In the genomic region with DNA sequence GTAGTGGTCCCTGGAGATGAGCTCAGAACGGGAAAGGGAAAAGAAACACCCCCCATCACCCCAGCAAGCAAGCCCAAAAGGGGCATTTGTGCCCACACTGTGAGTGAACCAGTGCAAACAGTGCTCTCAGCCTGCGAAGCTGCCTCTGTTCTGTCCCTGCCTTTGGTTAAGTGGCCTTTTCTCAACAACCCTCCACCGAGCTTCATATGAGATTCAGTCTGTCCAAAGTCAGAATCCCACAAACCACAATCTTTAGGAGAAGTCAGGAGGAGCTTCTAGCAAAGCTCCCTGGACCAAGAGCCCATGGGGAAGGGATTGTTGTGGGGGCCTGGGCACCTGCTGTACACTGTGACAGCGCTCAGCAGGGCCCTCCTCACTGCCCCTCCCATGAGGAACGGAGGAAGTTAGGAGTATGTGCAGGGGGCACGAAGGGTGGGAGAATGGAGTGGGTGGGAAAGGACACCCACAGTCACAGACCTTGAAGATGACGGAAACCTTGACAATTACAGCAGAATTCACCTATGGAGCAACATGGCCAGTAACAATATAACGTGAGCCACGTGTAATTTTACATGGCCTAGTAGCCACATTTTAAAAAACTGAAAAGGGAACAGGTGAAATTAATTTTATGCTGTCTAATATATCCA, we compare ENCODE assay signal across 14 cellular contexts.
DNase-seq lines count a peak whose midpoint lies in the region; ATAC-seq and TF ChIP-seq lines count a peak whose summit lies in the region.
"Had no signal": no experiment of that assay in that cellular context is flagged by ENCODE, and none has a peak within 500 bp of the region (broad histone marks: within the 10 kb centered on the region; RNA-seq: fewer than 3 reads in every experiment).

No MANE protein-coding gene starts in this region.

- peaks cover 35% of the 10 kb centered on the region for H3K36me3 Mint-ChIP-seq in activated CD4-positive, alpha-beta memory T cell treated with anti-CD3 and anti-CD28 coated beads, Interleukin-2, amount 10 ng/mL, durations not matched to agents 7 days and 5 days (ENCODE audit: low read depth)
- H3K36me3 Mint-ChIP-seq in activated CD4-positive, alpha-beta memory T cell treated with anti-CD3 and anti-CD28 coated beads for 36 hours = no peaks in the 10 kb centered on the region
- H3K36me3 Mint-ChIP-seq in activated CD8-positive, alpha-beta T cell treated with anti-CD3 and anti-CD28 coated beads, Interleukin-2, amount 10 ng/mL, durations not matched to agents 7 days and 5 days (ENCODE audit: low read depth) = peaks cover 9% of the 10 kb centered on the region
- H3K36me3 Mint-ChIP-seq: naive B cell had no signal

- H3K27ac Mint-ChIP-seq in activated CD4-positive, alpha-beta memory T cell treated with anti-CD3 and anti-CD28 coated beads, Interleukin-2, amount 10 ng/mL, durations not matched to agents 7 days and 5 days = peak overlapping the region; percentile 36
- no peak overlapping the region for H3K27ac Mint-ChIP-seq in activated CD4-positive, alpha-beta memory T cell treated with anti-CD3 and anti-CD28 coated beads for 36 hours
- H3K27ac Mint-ChIP-seq in activated CD8-positive, alpha-beta T cell treated with anti-CD3 and anti-CD28 coated beads, Interleukin-2, amount 10 ng/mL, durations not matched to agents 7 days and 5 days = peak overlapping the region; percentile 41

- H3K4me3 ChIP-seq in lower lobe of right lung = no peak overlapping the region
- H3K4me3 ChIP-seq in tibial artery = no peak overlapping the region
- H3K4me3 ChIP-seq in GM23248 = no peak overlapping the region
- H3K4me3 ChIP-seq: tibial nerve had no signal

- TF ChIP-seq CTCF in lower lobe of right lung (IDR thresholded peaks at IDR 0.05) = no peak
- no peak for TF ChIP-seq CTCF in tibial artery (IDR thresholded peaks at IDR 0.05)
- TF ChIP-seq CTCF in foreskin keratinocyte (conservative IDR thresholded peaks at IDR 0.05) = no peak

- POLR2A ChIA-PET in activated CD4-positive, alpha-beta memory T cell treated with anti-CD3 and anti-CD28 coated beads, Interleukin-2, amount 10 ng/mL, durations not matched to agents 7 days and 5 days (lab: Charles Lee) = interaction anchor here (1.4 to 5.8 kb wide), 4 partner anchors 10 to 45 kb away, joined by 4 to 75 read pairs (median 19); no protein-coding TSS in a partner anchor
- POLR2A ChIA-PET in activated CD4-positive, alpha-beta memory T cell treated with anti-CD3 and anti-CD28 coated beads for 36 hours (lab: Charles Lee) = interaction anchor here (5.1 kb wide), 1 partner anchor 16 kb away, joined by 30 read pairs; no protein-coding TSS in a partner anchor
- POLR2A ChIA-PET in activated CD8-positive, alpha-beta T cell treated with anti-CD3 and anti-CD28 coated beads, Interleukin-2, amount 10 ng/mL, durations not matched to agents 7 days and 5 days (lab: Charles Lee) = interaction anchor here (0.7 kb wide), 1 partner anchor 37 kb away, joined by 3 read pairs; no protein-coding TSS in a partner anchor

- peaks cover 28% of the 10 kb centered on the region for H3F3A ChIP-seq in GM23248 (ENCODE audit: insufficient read depth)

- H3K9ac ChIP-seq in GM23248 = no peak overlapping the region

- no peaks in the 10 kb centered on the region for H3K27me3 Mint-ChIP-seq in activated CD4-positive, alpha-beta memory T cell treated with anti-CD3 and anti-CD28 coated beads, Interleukin-2, amount 10 ng/mL, durations not matched to agents 7 days and 5 days
- no peaks in the 10 kb centered on the region for H3K27me3 Mint-ChIP-seq in activated CD4-positive, alpha-beta memory T cell treated with anti-CD3 and anti-CD28 coated beads for 36 hours
- H3K27me3 Mint-ChIP-seq in activated CD8-positive, alpha-beta T cell treated with anti-CD3 and anti-CD28 coated beads, Interleukin-2, amount 10 ng/mL, durations not matched to agents 7 days and 5 days (ENCODE audit: low read depth) = no peaks in the 10 kb centered on the region
- H3K27me3 Mint-ChIP-seq: T-cell had no signal

- no peaks in the 10 kb centered on the region for H3K9me3 Mint-ChIP-seq in activated CD4-positive, alpha-beta memory T cell treated with anti-CD3 and anti-CD28 coated beads, Interleukin-2, amount 10 ng/mL, durations not matched to agents 7 days and 5 days
- no peaks in the 10 kb centered on the region for H3K9me3 Mint-ChIP-seq in activated CD4-positive, alpha-beta memory T cell treated with anti-CD3 and anti-CD28 coated beads for 36 hours
- H3K9me3 Mint-ChIP-seq in activated CD8-positive, alpha-beta T cell treated with anti-CD3 and anti-CD28 coated beads, Interleukin-2, amount 10 ng/mL, durations not matched to agents 7 days and 5 days (ENCODE audit: insufficient read depth) = no peaks in the 10 kb centered on the region
- H3K9me3 Mint-ChIP-seq: naive B cell, T-cell had no signal

- H3K4me3 Mint-ChIP-seq in activated CD4-positive, alpha-beta memory T cell treated with anti-CD3 and anti-CD28 coated beads, Interleukin-2, amount 10 ng/mL, durations not matched to agents 7 days and 5 days = no peak overlapping the region
- H3K4me3 Mint-ChIP-seq in activated CD4-positive, alpha-beta memory T cell treated with anti-CD3 and anti-CD28 coated beads for 36 hours = no peak overlapping the region
- no peak overlapping the region for H3K4me3 Mint-ChIP-seq in activated CD8-positive, alpha-beta T cell treated with anti-CD3 and anti-CD28 coated beads, Interleukin-2, amount 10 ng/mL, durations not matched to agents 7 days and 5 days
- H3K4me3 Mint-ChIP-seq: naive B cell had no signal

- H3K9me3 ChIP-seq in lower lobe of right lung = no peaks in the 10 kb centered on the region
- no peaks in the 10 kb centered on the region for H3K9me3 ChIP-seq in tibial artery
- H3K9me3 ChIP-seq in GM23248 (ENCODE audit: low read depth) = no peaks in the 10 kb centered on the region
- H3K9me3 ChIP-seq: tibial nerve had no signal

- no peak for ATAC-seq in activated CD8-positive, alpha-beta T cell treated with anti-CD3 and anti-CD28 coated beads, Interleukin-2, amount 10 ng/mL, durations not matched to agents 7 days and 5 days
- ATAC-seq in lower lobe of right lung (no peak), foreskin keratinocyte (no peak), GM19463 (IDR thresholded peaks at IDR 0.05; ENCODE audit: unreplicated experiment) (no peak)
- ATAC-seq: T-cell had no signal

- 93 to 95% methylated on average over 9 of the region's 9 CpGs for WGBS in GM23248 (ENCODE audit: low coverage in 1 of 2, low lambda C conversion rate in 2 of 2, missing lambda C conversion rate in 2 of 2), 2 experiments

- no peak overlapping the region for H3K4me2 ChIP-seq in GM23248 (ENCODE audit: unreplicated experiment)

- H4K20me1 ChIP-seq in GM23248 (ENCODE audit: insufficient read depth) = no peaks in the 10 kb centered on the region

- peak; percentile 11 for DNase-seq in activated CD4-positive, alpha-beta memory T cell treated with anti-CD3 and anti-CD28 coated beads, Interleukin-2, amount 10 ng/mL, durations not matched to agents 7 days and 5 days
- no peak for DNase-seq in activated CD4-positive, alpha-beta memory T cell treated with anti-CD3 and anti-CD28 coated beads for 36 hours
- DNase-seq in activated CD8-positive, alpha-beta T cell treated with anti-CD3 and anti-CD28 coated beads, Interleukin-2, amount 10 ng/mL, durations not matched to agents 7 days and 5 days = peak; percentile 14
- DNase-seq in lower lobe of right lung = peak; percentile 34
- DNase-seq in tibial artery = peak; percentile 14 to 49
- DNase-seq in foreskin keratinocyte = no peak
- no peak for DNase-seq in GM23248
- DNase-seq: DND-41, kidney, naive B cell had no signal

- no peak overlapping the region for H2AFZ ChIP-seq in GM23248

- no peaks in the 10 kb centered on the region for H3K36me3 ChIP-seq in lower lobe of right lung
- no peaks in the 10 kb centered on the region for H3K36me3 ChIP-seq in tibial artery
- no peaks in the 10 kb centered on the region for H3K36me3 ChIP-seq in GM23248 (ENCODE audit: low read depth)
- H3K36me3 ChIP-seq: tibial nerve had no signal

- no peaks in the 10 kb centered on the region for H3K9me2 ChIP-seq in GM23248 (ENCODE audit: insufficient read depth)

- H3K4me1 Mint-ChIP-seq in activated CD4-positive, alpha-beta memory T cell treated with anti-CD3 and anti-CD28 coated beads, Interleukin-2, amount 10 ng/mL, durations not matched to agents 7 days and 5 days = peaks cover 70% of the 10 kb centered on the region
- H3K4me1 Mint-ChIP-seq in activated CD4-positive, alpha-beta memory T cell treated with anti-CD3 and anti-CD28 coated beads for 36 hours (ENCODE audit: low read depth) = peaks cover 54% of the 10 kb centered on the region
- H3K4me1 Mint-ChIP-seq in activated CD8-positive, alpha-beta T cell treated with anti-CD3 and anti-CD28 coated beads, Interleukin-2, amount 10 ng/mL, durations not matched to agents 7 days and 5 days (ENCODE audit: low read depth) = peaks cover 68% of the 10 kb centered on the region

- no peak overlapping the region for H3K27ac ChIP-seq in lower lobe of right lung
- peak overlapping the region; percentile 85 to 89 for H3K27ac ChIP-seq in tibial artery
- no peak overlapping the region for H3K27ac ChIP-seq in foreskin keratinocyte
- no peak overlapping the region for H3K27ac ChIP-seq in GM23248
- H3K27ac ChIP-seq: HL-60, tibial nerve had no signal

- in situ Hi-C loops in GM23248 (cut with MboI) = no loop called here

- H3K79me2 ChIP-seq in GM23248 (ENCODE audit: insufficient read depth) = peaks cover 50% of the 10 kb centered on the region

- intact Hi-C loops in activated CD4-positive, alpha-beta memory T cell treated with anti-CD3 and anti-CD28 coated beads for 36 hours (cut with micrococcal nuclease) = loop anchor here (10.0 kb wide), 1 partner anchor 916 kb away; no protein-coding TSS in a partner anchor
- intact Hi-C loops in lower lobe of right lung (cut with DNase I) (no loop called here), tibial artery (cut with DNase I; ENCODE audit: low total_unique reads) (no loop called here)

- CTCF ChIA-PET in activated CD4-positive, alpha-beta memory T cell treated with anti-CD3 and anti-CD28 coated beads, Interleukin-2, amount 10 ng/mL, durations not matched to agents 7 days and 5 days (lab: Charles Lee) = interaction anchor here (1.4 kb wide), 1 partner anchor 9 kb away, joined by 3 read pairs; no protein-coding TSS in a partner anchor
- CTCF ChIA-PET in activated CD4-positive, alpha-beta memory T cell treated with anti-CD3 and anti-CD28 coated beads for 36 hours (lab: Charles Lee) = no interaction called here
- CTCF ChIA-PET in activated CD8-positive, alpha-beta T cell treated with anti-CD3 and anti-CD28 coated beads, Interleukin-2, amount 10 ng/mL, durations not matched to agents 7 days and 5 days (lab: Charles Lee) = interaction anchor here (1.3 kb wide), 1 partner anchor 82 kb away, joined by 3 read pairs; no protein-coding TSS in a partner anchor

- H3K27me3 ChIP-seq in lower lobe of right lung (ENCODE audit: low read depth) = no peaks in the 10 kb centered on the region
- H3K27me3 ChIP-seq in tibial artery = no peaks in the 10 kb centered on the region
- H3K27me3 ChIP-seq in foreskin keratinocyte = no peaks in the 10 kb centered on the region
- H3K27me3 ChIP-seq in GM23248 (replicated peaks; ENCODE audit: insufficient read depth) = no peaks in the 10 kb centered on the region
- H3K27me3 ChIP-seq: tibial nerve had no signal

- H3K4me1 ChIP-seq in lower lobe of right lung = peaks cover 84% of the 10 kb centered on the region
- H3K4me1 ChIP-seq in tibial artery = peaks cover 11 to 93% (median 76%) of the 10 kb centered on the region in 4 donors
- H3K4me1 ChIP-seq in foreskin keratinocyte = peaks cover 16% of the 10 kb centered on the region
- peaks cover 66% of the 10 kb centered on the region for H3K4me1 ChIP-seq in GM23248 (ENCODE audit: insufficient read depth)

Comparison
In these comparisons a context has a peak if more than half of its experiments do, and no peak if none do; other contexts are left out.
1. DNase-seq: peak in activated CD4-positive, alpha-beta memory T cell treated with anti-CD3 and anti-CD28 coated beads, Interleukin-2, amount 10 ng/mL, durations not matched to agents 7 days and 5 days (single experiment), activated CD8-positive, alpha-beta T cell treated with anti-CD3 and anti-CD28 coated beads, Interleukin-2, amount 10 ng/mL, durations not matched to agents 7 days and 5 days (single experiment), lower lobe of right lung (single experiment) and tibial artery (2 of 2); none in activated CD4-positive, alpha-beta memory T cell treated with anti-CD3 and anti-CD28 coated beads for 36 hours (single experiment), foreskin keratinocyte (0 of 2) and GM23248 (single experiment).
2. H3K27ac ChIP-seq: peak in tibial artery (2 of 2); none in lower lobe of right lung (single experiment), foreskin keratinocyte (single experiment) and GM23248 (single experiment).